In genomic region chr6:109308018-109308492, GRCh38 we compare ENCODE assay signal across 1 cellular context.
TF ChIP-seq lines count a peak whose summit lies in the region.

No MANE protein-coding gene starts in this region.

TF ChIP-seq in K562, 482 proteins besides CTCF, POLR2A, EP300 and RAD21 (continued from another document and continues in another):
- no peak for TF ChIP-seq ARID4B (CRISPR knock-in tag; IDR thresholded peaks at IDR 0.05)
- TF ChIP-seq ZNF384 (IDR thresholded peaks at IDR 0.05; ENCODE audit: low read depth, low read length) = no peak
- no peak for TF ChIP-seq NELFE (IDR thresholded peaks at IDR 0.05; ENCODE audit: insufficient read depth, insufficient read length)
- no peak for TF ChIP-seq SRSF1 (IDR thresholded peaks at IDR 0.05; ENCODE audit: low read depth, low read length)
- no peak for TF ChIP-seq DLX4 (CRISPR knock-in tag; IDR thresholded peaks at IDR 0.05)
- peak; percentile 84 for TF ChIP-seq MYC (IDR thresholded peaks at IDR 0.05; ENCODE audit: low read depth, low read length)
- TF ChIP-seq MYC (CRISPR knock-in tag; IDR thresholded peaks at IDR 0.05; ENCODE audit: borderline replicate concordance, low read depth) = no peak
- TF ChIP-seq CAMTA2 (CRISPR knock-in tag; conservative IDR thresholded peaks at IDR 0.05) = no peak
- no peak for TF ChIP-seq ZNF780A (CRISPR knock-in tag; IDR thresholded peaks at IDR 0.05)
- peak; percentile 79 for TF ChIP-seq ZNF41 (CRISPR knock-in tag; conservative IDR thresholded peaks at IDR 0.05)
- peak; percentile 62; the same call in 1 of the 2 replicates for TF ChIP-seq CREB1 (IDR thresholded peaks at IDR 0.05)
- TF ChIP-seq CREB1 (CRISPR knock-in tag; IDR thresholded peaks at IDR 0.05) = peak; percentile 44; the same call in 1 of the 2 replicates
- TF ChIP-seq ZNF766 (CRISPR knock-in tag; conservative IDR thresholded peaks at IDR 0.05) = peak; percentile 82
- no peak for TF ChIP-seq ZNF12 (CRISPR knock-in tag; IDR thresholded peaks at IDR 0.05)
- TF ChIP-seq CTBP1 (IDR thresholded peaks at IDR 0.05; ENCODE audit: borderline replicate concordance) = peak; percentile 72
- no peak; the same call in 1 of the 2 replicates for TF ChIP-seq ZNF354B (CRISPR knock-in tag; IDR thresholded peaks at IDR 0.05)
- TF ChIP-seq LARP7 (IDR thresholded peaks at IDR 0.05) = no peak
- TF ChIP-seq PRDM10 (IDR thresholded peaks at IDR 0.05; ENCODE audit: partially characterized antibody) = no peak
- no peak for TF ChIP-seq NKRF (IDR thresholded peaks at IDR 0.05; ENCODE audit: borderline replicate concordance)
- no peak for TF ChIP-seq ZNF785 (CRISPR knock-in tag; IDR thresholded peaks at IDR 0.05)
- peak; percentile 59 for TF ChIP-seq USF2 (CRISPR knock-in tag; IDR thresholded peaks at IDR 0.05)
- TF ChIP-seq, protein P1, sequence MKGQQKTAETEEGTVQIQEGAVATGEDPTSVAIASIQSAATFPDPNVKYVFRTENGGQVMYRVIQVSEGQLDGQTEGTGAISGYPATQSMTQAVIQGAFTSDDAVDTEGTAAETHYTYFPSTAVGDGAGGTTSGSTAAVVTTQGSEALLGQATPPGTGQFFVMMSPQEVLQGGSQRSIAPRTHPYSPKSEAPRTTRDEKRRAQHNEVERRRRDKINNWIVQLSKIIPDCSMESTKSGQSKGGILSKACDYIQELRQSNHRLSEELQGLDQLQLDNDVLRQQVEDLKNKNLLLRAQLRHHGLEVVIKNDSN (CRISPR knock-in tag; IDR thresholded peaks at IDR 0.05) = peak; percentile 75
- no peak for TF ChIP-seq RERE (CRISPR knock-in tag; IDR thresholded peaks at IDR 0.05; ENCODE audit: borderline replicate concordance)
- TF ChIP-seq NCOA4 (IDR thresholded peaks at IDR 0.05; ENCODE audit: partially characterized antibody) = no peak
- TF ChIP-seq CTCFL (IDR thresholded peaks at IDR 0.05; ENCODE audit: borderline replicate concordance, insufficient read depth, low read depth, low read length, poor library complexity, severe bottlenecking) = no peak
- TF ChIP-seq ZNF77 (CRISPR knock-in tag; IDR thresholded peaks at IDR 0.05) = no peak
- peak; percentile 95 for TF ChIP-seq TEAD4 (IDR thresholded peaks at IDR 0.05; ENCODE audit: low read length)
- no peak for TF ChIP-seq TEAD4 (CRISPR knock-in tag; IDR thresholded peaks at IDR 0.05; ENCODE audit: borderline replicate concordance)
- TF ChIP-seq NEUROD1 (IDR thresholded peaks at IDR 0.05; ENCODE audit: borderline replicate concordance, low read depth, low read length, partially characterized antibody) = peak; percentile 53
- TF ChIP-seq ZBTB9 (CRISPR knock-in tag; IDR thresholded peaks at IDR 0.05) = peak; percentile 86
- TF ChIP-seq ZNF511 (CRISPR knock-in tag; IDR thresholded peaks at IDR 0.05) = no peak
- TF ChIP-seq TSC22D4 (tag; IDR thresholded peaks at IDR 0.05) = no peak
- TF ChIP-seq ATF2 (CRISPR knock-in tag; IDR thresholded peaks at IDR 0.05) = no peak
